ENCODE assay signal across 23 cellular contexts in the genomic region with DNA sequence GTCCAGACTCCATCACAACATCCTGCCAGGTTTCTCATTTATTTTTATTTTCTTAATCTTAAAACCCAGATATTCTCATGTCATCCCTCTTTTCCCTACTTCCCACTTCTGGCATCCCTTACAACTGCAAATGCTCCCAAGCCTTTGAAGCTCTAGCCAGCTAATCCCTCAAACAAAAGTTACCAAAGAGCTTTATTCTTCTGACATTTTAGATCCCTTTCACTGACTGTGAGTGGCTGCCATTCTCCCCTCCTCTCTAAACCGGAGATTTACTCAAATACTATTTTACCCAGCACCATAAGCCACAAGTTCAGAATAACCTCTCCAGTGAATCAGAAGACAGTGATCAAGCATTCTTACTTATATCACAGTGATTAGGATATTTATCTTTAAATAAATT.
DNase-seq lines count a peak whose midpoint lies in the region; ATAC-seq and TF ChIP-seq lines count a peak whose summit lies in the region.
"Had no signal": no experiment of that assay in that cellular context is flagged by ENCODE, and none has a peak within 500 bp of the region (broad histone marks: within the 10 kb centered on the region; RNA-seq: fewer than 3 reads in every experiment).

No MANE protein-coding gene starts in this region.

- H3K36me3 ChIP-seq in NT2/D1 (ENCODE audit: insufficient read depth, insufficient read length, low read length) (no peaks in the 10 kb centered on the region), uterus (no peaks in the 10 kb centered on the region)
- H3K36me3 ChIP-seq: cardiac muscle cell, heart right ventricle had no signal

- H3K9me3 ChIP-seq in NT2/D1 (ENCODE audit: insufficient read depth, low read length) (no peaks in the 10 kb centered on the region), uterus (no peaks in the 10 kb centered on the region)
- H3K9me3 ChIP-seq: heart right ventricle had no signal

- peak overlapping the region; percentile 41 for H3K4me3 Mint-ChIP-seq in nephron progenitor cell
- H3K4me3 Mint-ChIP-seq: activated T-cell treated with anti-CD3 and anti-CD28 coated beads, Interleukin-2, amount 50 U/mL, for 4 hours; CD4-positive, CD25-positive, alpha-beta regulatory T cell; T-helper 1 cell treated with Interleukin-12 subunit alpha and Interleukin-12 subunit beta and Interleukin-4 antibody, amounts not matched to agents 30 μg/mL and 1 μg/mL, for 36 hours had no signal

- TF ChIP-seq CTCF in fibroblast of mammary gland (conservative IDR thresholded peaks at IDR 0.05; ENCODE audit: control insufficient read depth, insufficient read depth, low read depth, low read length) (no peak), nephron progenitor cell (IDR thresholded peaks at IDR 0.05) (no peak), uterus (IDR thresholded peaks at IDR 0.05) (no peak)

- intact Hi-C loops in uterus (cut with DNase I; ENCODE audit: low total_unique reads) = no loop called here
- intact Hi-C loops in left colon (cut with DNase I, micrococcal nuclease) = no loop called here

- DNase-seq in NT2/D1 (ENCODE audit: low read depth, low spot score) = peak; percentile 48
- peak; percentile 5 for DNase-seq in fibroblast of mammary gland (ENCODE audit: low read depth)
- DNase-seq in nephron progenitor cell = no peak
- DNase-seq in uterus = no peak
- DNase-seq in NCI-H510A (lab: John Stamatoyannopoulos, UW) = no peak
- no peak for DNase-seq in activated gamma-delta T cell (lab: John Stamatoyannopoulos, UW)
- DNase-seq in left colon = no peak
- DNase-seq: activated CD4-positive, alpha-beta T cell treated with anti-CD3 and anti-CD28 coated beads for 4 hours; activated naive CD4-positive, alpha-beta T cell treated with Interleukin-2 at 50 U/mL for 16 hours; activated T-cell treated with anti-CD3 and anti-CD28 coated beads, Interleukin-2, amount 50 U/mL, for 4 hours; amygdala; CD4-positive, CD25-positive, alpha-beta regulatory T cell; heart right ventricle; left ventricle myocardium superior; NCI-H1092; NCI-H187 treated with DMSO at 0.1 percent for 48 hours; NCI-H526 treated with DMSO at 0.1 percent for 48 hours had no signal

- no peak for TF ChIP-seq POLR2A in uterus (IDR thresholded peaks at IDR 0.05)

- H3K4me1 Mint-ChIP-seq in nephron progenitor cell = peaks cover 36% of the 10 kb centered on the region
- H3K4me1 Mint-ChIP-seq: CD4-positive, CD25-positive, alpha-beta regulatory T cell had no signal

- no peak for ATAC-seq in left colon
- ATAC-seq: activated T-cell treated with anti-CD3 and anti-CD28 coated beads, Interleukin-2, amount 50 U/mL, for 4 hours; heart right ventricle; left ventricle myocardium superior had no signal

- no peaks in the 10 kb centered on the region for H3K27me3 Mint-ChIP-seq in nephron progenitor cell (ENCODE audit: low read depth, poor library complexity)
- H3K27me3 Mint-ChIP-seq: CD4-positive, CD25-positive, alpha-beta regulatory T cell; progenitor cell of endocrine pancreas had no signal

- peak overlapping the region; percentile 44 to 62 for H3K27ac ChIP-seq in uterus
- H3K27ac ChIP-seq: cardiac muscle cell, RWPE1, SK-N-MC had no signal

- H3K27ac Mint-ChIP-seq in nephron progenitor cell = peak overlapping the region; percentile 95
- H3K27ac Mint-ChIP-seq: CD4-positive, CD25-positive, alpha-beta regulatory T cell; IgD-negative memory B cell; progenitor cell of endocrine pancreas; T-helper 1 cell treated with Interleukin-12 subunit alpha and Interleukin-12 subunit beta and Interleukin-4 antibody, amounts not matched to agents 30 μg/mL and 1 μg/mL, for 36 hours had no signal

- H3K4me3 ChIP-seq in NT2/D1 (ENCODE audit: insufficient read length, low read depth) = no peak overlapping the region
- no peak overlapping the region for H3K4me3 ChIP-seq in fibroblast of mammary gland (ENCODE audit: control insufficient read depth, low read depth, low read length)
- no peak overlapping the region for H3K4me3 ChIP-seq in uterus
- H3K4me3 ChIP-seq: cardiac muscle cell, heart right ventricle, SK-N-MC had no signal

- H3K27me3 ChIP-seq in NT2/D1 (ENCODE audit: insufficient read depth, insufficient read length) = no peaks in the 10 kb centered on the region
- H3K27me3 ChIP-seq in uterus = no peaks in the 10 kb centered on the region
- H3K27me3 ChIP-seq: cardiac muscle cell, heart right ventricle had no signal

- H3K9ac ChIP-seq in NT2/D1 (ENCODE audit: insufficient read length, low read depth) = no peak overlapping the region

- H3K4me1 ChIP-seq in NT2/D1 (ENCODE audit: insufficient read depth, insufficient read length) (no peaks in the 10 kb centered on the region), uterus (no peaks in the 10 kb centered on the region)

- peaks cover 3% of the 10 kb centered on the region for H3K9me3 Mint-ChIP-seq in nephron progenitor cell

- H3K36me3 Mint-ChIP-seq in nephron progenitor cell (ENCODE audit: low read depth) = no peaks in the 10 kb centered on the region
- H3K36me3 Mint-ChIP-seq: CD4-positive, CD25-positive, alpha-beta regulatory T cell; IgD-negative memory B cell had no signal

Comparison
In these comparisons a context has a peak if more than half of its experiments do, and no peak if none do; other contexts are left out.
1. DNase-seq: peak in NT2/D1 (single experiment) and fibroblast of mammary gland (single experiment); none in nephron progenitor cell (single experiment), uterus (0 of 2), NCI-H510A (single experiment), activated gamma-delta T cell (single experiment) and left colon (0 of 2).